ENCODE assay signal across 29 cellular contexts in genomic region chr17:69728816-69729215, GRCh38.
"Had no signal": no experiment of that assay in that cellular context is flagged by ENCODE, and none has a peak within 500 bp of the region (broad histone marks: within the 10 kb centered on the region; RNA-seq: fewer than 3 reads in every experiment).

No MANE protein-coding gene starts in this region.

- H3K36me3 ChIP-seq: left lung, lower lobe of right lung, pancreas, prostate gland, transverse colon, upper lobe of left lung, vagina had no signal

- DNase-seq: hypothalamus; immature natural killer cell; kidney; left colon; left lung; lower lobe of right lung; mammary epithelial cell; mesendoderm; naive B cell; natural killer cell; nucleus accumbens; pancreas; posterior cingulate gyrus; retina; right cardiac atrium; stimulated activated CD4-positive, alpha-beta T cell treated with anti-CD3 and anti-CD28 coated beads, Interleukin-1b, Interleukin-23, amount 100 ng/mL, for 48 hours; stimulated activated CD4-positive, alpha-beta T cell treated with anti-CD3 and anti-CD28 coated beads, Interleukin-2, amount 100 ng/mL, for 48 hours; stimulated activated CD4-positive, alpha-beta T cell treated with anti-CD3 and anti-CD28 coated beads, Interleukin-4, amount 100 ng/mL, for 4 hours; stimulated activated CD8-positive, alpha-beta memory T cell treated with anti-CD3 and anti-CD28 coated beads, Interleukin-4, amount 100 ng/mL, for 48 hours; stimulated activated naive CD4-positive, alpha-beta T cell treated with Interleukin-2 at 50 U/mL for 16 hours; stimulated activated naive CD8-positive, alpha-beta T cell treated with anti-CD3 and anti-CD28 coated beads, Interleukin-15, amount 100 ng/mL, for 72 hours; substantia nigra; transverse colon; upper lobe of left lung had no signal

- H3K27me3 ChIP-seq: left lung, pancreas, transverse colon, upper lobe of left lung, vagina had no signal

- H3K4me1 ChIP-seq: left lung, lower lobe of right lung, prostate gland, transverse colon, upper lobe of left lung had no signal

- H3K4me1 Mint-ChIP-seq: immature natural killer cell; naive B cell; natural killer cell; stimulated activated memory B cell treated with anti-CD40 and anti-IgM and Interleukin-4, amounts not matched to agents 10 μg/mL and 1 μg/mL and 100 μg/mL, for 72 hours; stimulated activated naive CD8-positive, alpha-beta T cell treated with anti-CD3 and anti-CD28 coated beads, Interleukin-15, amount 100 ng/mL, for 72 hours had no signal

- FAIRE-seq: kidney, pancreas had no signal

- H3K9me3 ChIP-seq: left lung, lower lobe of right lung, pancreas, prostate gland, transverse colon, upper lobe of left lung, vagina had no signal

- H3K4me3 ChIP-seq: left lung, lower lobe of right lung, pancreas, prostate gland, skin epidermis, transverse colon, upper lobe of left lung, vagina had no signal

- H3K36me3 Mint-ChIP-seq: immature natural killer cell; mesothelial cell of epicardium; naive B cell; natural killer cell; stimulated activated memory B cell treated with anti-CD40 and anti-IgM and Interleukin-4, amounts not matched to agents 10 μg/mL and 1 μg/mL and 100 μg/mL, for 72 hours had no signal

- H3K9me3 Mint-ChIP-seq: mesothelial cell of epicardium; stimulated activated naive CD8-positive, alpha-beta T cell treated with anti-CD3 and anti-CD28 coated beads, Interleukin-15, amount 100 ng/mL, for 72 hours had no signal

- H3K27ac Mint-ChIP-seq: immature natural killer cell; mesothelial cell of epicardium; naive B cell; natural killer cell; stimulated activated memory B cell treated with anti-CD40 and anti-IgM and Interleukin-4, amounts not matched to agents 10 μg/mL and 1 μg/mL and 100 μg/mL, for 72 hours; stimulated activated naive CD8-positive, alpha-beta T cell treated with anti-CD3 and anti-CD28 coated beads, Interleukin-15, amount 100 ng/mL, for 72 hours had no signal

- H3K27ac ChIP-seq: left lung, lower lobe of right lung, pancreas, prostate gland, skin epidermis, transverse colon, upper lobe of left lung, vagina had no signal

- H3K27me3 Mint-ChIP-seq: naive B cell; stimulated activated memory B cell treated with anti-CD40 and anti-IgM and Interleukin-4, amounts not matched to agents 10 μg/mL and 1 μg/mL and 100 μg/mL, for 72 hours; stimulated activated naive CD8-positive, alpha-beta T cell treated with anti-CD3 and anti-CD28 coated beads, Interleukin-15, amount 100 ng/mL, for 72 hours had no signal

- H3K4me3 Mint-ChIP-seq: immature natural killer cell; mesothelial cell of epicardium; naive B cell; natural killer cell; stimulated activated memory B cell treated with anti-CD40 and anti-IgM and Interleukin-4, amounts not matched to agents 10 μg/mL and 1 μg/mL and 100 μg/mL, for 72 hours; stimulated activated naive CD8-positive, alpha-beta T cell treated with anti-CD3 and anti-CD28 coated beads, Interleukin-15, amount 100 ng/mL, for 72 hours had no signal
